Comparison of ENCODE assay signal across 1 cellular context in the genomic region with DNA sequence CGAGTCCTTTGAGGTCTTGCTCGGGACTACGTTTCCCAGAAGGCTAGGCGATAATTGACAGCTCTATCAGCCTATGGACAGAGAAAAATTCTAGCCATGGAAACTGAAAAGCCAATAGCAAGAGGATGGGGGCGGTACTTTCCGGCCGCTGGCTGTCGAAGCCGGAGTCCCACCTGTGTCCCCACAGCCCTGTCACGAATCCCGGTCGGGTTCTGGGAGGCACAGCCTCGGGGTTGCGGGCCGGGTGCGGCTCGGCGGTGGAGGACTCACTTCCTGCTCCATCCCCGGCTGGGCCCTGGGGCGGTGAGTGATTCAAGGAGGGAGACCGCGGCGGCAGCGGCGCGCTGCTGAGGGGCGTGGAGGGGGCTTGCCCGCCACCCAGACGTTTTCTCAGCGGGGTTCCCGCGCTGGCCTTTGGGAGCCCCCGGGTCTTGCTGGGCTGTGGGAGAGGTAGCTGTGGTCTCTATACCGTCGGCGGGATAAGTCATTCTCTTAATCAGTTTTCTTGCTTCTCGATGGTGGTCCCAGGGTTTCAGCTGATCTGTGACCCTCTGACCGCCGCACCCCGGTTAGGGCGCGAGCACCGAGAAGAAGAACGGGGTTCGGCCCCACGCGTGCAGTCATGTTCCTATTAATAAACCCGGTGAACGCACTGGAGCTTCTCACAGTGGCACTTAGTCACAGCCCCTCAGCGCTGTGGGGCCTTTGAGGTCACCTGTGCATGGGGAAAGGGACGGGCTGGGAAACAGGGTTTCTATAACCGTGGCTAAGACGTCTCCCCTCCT.
TF ChIP-seq lines count a peak whose summit lies in the region.

A gene (plus strand): TSS at position 176 of the 785 bp plus-strand sequence. CDS start 2,377 bp downstream, outside the sequence.

TF ChIP-seq in HEK293, 187 proteins besides CTCF, POLR2A, EP300 and RAD21 (continued from another document and continues in another):
- TF ChIP-seq, protein P1, sequence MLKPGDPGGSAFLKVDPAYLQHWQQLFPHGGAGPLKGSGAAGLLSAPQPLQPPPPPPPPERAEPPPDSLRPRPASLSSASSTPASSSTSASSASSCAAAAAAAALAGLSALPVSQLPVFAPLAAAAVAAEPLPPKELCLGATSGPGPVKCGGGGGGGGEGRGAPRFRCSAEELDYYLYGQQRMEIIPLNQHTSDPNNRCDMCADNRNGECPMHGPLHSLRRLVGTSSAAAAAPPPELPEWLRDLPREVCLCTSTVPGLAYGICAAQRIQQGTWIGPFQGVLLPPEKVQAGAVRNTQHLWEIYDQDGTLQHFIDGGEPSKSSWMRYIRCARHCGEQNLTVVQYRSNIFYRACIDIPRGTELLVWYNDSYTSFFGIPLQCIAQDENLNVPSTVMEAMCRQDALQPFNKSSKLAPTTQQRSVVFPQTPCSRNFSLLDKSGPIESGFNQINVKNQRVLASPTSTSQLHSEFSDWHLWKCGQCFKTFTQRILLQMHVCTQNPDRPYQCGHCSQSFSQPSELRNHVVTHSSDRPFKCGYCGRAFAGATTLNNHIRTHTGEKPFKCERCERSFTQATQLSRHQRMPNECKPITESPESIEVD (tag by site-specific recombination; IDR thresholded peaks at IDR 0.05): no peak
- peak; percentile 76 for TF ChIP-seq KLF16 (tag by site-specific recombination; IDR thresholded peaks at IDR 0.05)
- TF ChIP-seq ZNF16 (tag by site-specific recombination; IDR thresholded peaks at IDR 0.05; ENCODE audit: low read depth): no peak
- no peak for TF ChIP-seq HOXC10 (CRISPR knock-in tag; IDR thresholded peaks at IDR 0.05)
- TF ChIP-seq ZNF600 (tag by site-specific recombination; IDR thresholded peaks at IDR 0.05): peak; percentile 97
- TF ChIP-seq, protein P2, sequence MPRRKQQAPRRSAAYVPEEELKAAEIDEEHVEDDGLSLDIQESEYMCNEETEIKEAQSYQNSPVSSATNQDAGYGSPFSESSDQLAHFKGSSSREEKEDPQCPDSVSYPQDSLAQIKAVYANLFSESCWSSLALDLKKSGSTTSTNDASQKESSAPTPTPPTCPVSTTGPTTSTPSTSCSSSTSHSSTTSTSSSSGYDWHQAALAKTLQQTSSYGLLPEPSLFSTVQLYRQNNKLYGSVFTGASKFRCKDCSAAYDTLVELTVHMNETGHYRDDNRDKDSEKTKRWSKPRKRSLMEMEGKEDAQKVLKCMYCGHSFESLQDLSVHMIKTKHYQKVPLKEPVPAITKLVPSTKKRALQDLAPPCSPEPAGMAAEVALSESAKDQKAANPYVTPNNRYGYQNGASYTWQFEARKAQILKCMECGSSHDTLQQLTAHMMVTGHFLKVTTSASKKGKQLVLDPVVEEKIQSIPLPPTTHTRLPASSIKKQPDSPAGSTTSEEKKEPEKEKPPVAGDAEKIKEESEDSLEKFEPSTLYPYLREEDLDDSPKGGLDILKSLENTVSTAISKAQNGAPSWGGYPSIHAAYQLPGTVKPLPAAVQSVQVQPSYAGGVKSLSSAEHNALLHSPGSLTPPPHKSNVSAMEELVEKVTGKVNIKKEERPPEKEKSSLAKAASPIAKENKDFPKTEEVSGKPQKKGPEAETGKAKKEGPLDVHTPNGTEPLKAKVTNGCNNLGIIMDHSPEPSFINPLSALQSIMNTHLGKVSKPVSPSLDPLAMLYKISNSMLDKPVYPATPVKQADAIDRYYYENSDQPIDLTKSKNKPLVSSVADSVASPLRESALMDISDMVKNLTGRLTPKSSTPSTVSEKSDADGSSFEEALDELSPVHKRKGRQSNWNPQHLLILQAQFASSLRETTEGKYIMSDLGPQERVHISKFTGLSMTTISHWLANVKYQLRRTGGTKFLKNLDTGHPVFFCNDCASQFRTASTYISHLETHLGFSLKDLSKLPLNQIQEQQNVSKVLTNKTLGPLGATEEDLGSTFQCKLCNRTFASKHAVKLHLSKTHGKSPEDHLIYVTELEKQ (tag by site-specific recombination; IDR thresholded peaks at IDR 0.05; ENCODE audit: borderline replicate concordance): no peak
- no peak for TF ChIP-seq ZNF596 (tag by site-specific recombination; IDR thresholded peaks at IDR 0.05)
- TF ChIP-seq, protein P3, sequence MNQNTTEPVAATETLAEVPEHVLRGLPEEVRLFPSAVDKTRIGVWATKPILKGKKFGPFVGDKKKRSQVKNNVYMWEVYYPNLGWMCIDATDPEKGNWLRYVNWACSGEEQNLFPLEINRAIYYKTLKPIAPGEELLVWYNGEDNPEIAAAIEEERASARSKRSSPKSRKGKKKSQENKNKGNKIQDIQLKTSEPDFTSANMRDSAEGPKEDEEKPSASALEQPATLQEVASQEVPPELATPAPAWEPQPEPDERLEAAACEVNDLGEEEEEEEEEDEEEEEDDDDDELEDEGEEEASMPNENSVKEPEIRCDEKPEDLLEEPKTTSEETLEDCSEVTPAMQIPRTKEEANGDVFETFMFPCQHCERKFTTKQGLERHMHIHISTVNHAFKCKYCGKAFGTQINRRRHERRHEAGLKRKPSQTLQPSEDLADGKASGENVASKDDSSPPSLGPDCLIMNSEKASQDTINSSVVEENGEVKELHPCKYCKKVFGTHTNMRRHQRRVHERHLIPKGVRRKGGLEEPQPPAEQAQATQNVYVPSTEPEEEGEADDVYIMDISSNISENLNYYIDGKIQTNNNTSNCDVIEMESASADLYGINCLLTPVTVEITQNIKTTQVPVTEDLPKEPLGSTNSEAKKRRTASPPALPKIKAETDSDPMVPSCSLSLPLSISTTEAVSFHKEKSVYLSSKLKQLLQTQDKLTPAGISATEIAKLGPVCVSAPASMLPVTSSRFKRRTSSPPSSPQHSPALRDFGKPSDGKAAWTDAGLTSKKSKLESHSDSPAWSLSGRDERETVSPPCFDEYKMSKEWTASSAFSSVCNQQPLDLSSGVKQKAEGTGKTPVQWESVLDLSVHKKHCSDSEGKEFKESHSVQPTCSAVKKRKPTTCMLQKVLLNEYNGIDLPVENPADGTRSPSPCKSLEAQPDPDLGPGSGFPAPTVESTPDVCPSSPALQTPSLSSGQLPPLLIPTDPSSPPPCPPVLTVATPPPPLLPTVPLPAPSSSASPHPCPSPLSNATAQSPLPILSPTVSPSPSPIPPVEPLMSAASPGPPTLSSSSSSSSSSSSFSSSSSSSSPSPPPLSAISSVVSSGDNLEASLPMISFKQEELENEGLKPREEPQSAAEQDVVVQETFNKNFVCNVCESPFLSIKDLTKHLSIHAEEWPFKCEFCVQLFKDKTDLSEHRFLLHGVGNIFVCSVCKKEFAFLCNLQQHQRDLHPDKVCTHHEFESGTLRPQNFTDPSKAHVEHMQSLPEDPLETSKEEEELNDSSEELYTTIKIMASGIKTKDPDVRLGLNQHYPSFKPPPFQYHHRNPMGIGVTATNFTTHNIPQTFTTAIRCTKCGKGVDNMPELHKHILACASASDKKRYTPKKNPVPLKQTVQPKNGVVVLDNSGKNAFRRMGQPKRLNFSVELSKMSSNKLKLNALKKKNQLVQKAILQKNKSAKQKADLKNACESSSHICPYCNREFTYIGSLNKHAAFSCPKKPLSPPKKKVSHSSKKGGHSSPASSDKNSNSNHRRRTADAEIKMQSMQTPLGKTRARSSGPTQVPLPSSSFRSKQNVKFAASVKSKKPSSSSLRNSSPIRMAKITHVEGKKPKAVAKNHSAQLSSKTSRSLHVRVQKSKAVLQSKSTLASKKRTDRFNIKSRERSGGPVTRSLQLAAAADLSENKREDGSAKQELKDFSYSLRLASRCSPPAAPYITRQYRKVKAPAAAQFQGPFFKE (tag by site-specific recombination; IDR thresholded peaks at IDR 0.05; ENCODE audit: borderline replicate concordance): no peak
- TF ChIP-seq, protein P4, sequence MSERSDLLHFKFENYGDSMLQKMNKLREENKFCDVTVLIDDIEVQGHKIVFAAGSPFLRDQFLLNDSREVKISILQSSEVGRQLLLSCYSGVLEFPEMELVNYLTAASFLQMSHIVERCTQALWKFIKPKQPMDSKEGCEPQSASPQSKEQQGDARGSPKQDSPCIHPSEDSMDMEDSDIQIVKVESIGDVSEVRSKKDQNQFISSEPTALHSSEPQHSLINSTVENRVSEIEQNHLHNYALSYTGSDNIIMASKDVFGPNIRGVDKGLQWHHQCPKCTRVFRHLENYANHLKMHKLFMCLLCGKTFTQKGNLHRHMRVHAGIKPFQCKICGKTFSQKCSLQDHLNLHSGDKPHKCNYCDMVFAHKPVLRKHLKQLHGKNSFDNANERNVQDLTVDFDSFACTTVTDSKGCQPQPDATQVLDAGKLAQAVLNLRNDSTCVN (tag by site-specific recombination; optimal IDR thresholded peaks at IDR 0.05): peak; percentile 82
- no peak for TF ChIP-seq RBAK (tag by site-specific recombination; IDR thresholded peaks at IDR 0.05)
- TF ChIP-seq, protein P5, sequence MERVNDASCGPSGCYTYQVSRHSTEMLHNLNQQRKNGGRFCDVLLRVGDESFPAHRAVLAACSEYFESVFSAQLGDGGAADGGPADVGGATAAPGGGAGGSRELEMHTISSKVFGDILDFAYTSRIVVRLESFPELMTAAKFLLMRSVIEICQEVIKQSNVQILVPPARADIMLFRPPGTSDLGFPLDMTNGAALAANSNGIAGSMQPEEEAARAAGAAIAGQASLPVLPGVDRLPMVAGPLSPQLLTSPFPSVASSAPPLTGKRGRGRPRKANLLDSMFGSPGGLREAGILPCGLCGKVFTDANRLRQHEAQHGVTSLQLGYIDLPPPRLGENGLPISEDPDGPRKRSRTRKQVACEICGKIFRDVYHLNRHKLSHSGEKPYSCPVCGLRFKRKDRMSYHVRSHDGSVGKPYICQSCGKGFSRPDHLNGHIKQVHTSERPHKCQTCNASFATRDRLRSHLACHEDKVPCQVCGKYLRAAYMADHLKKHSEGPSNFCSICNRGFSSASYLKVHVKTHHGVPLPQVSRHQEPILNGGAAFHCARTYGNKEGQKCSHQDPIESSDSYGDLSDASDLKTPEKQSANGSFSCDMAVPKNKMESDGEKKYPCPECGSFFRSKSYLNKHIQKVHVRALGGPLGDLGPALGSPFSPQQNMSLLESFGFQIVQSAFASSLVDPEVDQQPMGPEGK (tag by site-specific recombination; IDR thresholded peaks at IDR 0.05): peak; percentile 90
- TF ChIP-seq, protein P6, sequence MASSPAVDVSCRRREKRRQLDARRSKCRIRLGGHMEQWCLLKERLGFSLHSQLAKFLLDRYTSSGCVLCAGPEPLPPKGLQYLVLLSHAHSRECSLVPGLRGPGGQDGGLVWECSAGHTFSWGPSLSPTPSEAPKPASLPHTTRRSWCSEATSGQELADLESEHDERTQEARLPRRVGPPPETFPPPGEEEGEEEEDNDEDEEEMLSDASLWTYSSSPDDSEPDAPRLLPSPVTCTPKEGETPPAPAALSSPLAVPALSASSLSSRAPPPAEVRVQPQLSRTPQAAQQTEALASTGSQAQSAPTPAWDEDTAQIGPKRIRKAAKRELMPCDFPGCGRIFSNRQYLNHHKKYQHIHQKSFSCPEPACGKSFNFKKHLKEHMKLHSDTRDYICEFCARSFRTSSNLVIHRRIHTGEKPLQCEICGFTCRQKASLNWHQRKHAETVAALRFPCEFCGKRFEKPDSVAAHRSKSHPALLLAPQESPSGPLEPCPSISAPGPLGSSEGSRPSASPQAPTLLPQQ (tag by site-specific recombination; IDR thresholded peaks at IDR 0.05): no peak
- TF ChIP-seq SP3 (tag by site-specific recombination; IDR thresholded peaks at IDR 0.05): peak; percentile 78
- TF ChIP-seq, protein P7, sequence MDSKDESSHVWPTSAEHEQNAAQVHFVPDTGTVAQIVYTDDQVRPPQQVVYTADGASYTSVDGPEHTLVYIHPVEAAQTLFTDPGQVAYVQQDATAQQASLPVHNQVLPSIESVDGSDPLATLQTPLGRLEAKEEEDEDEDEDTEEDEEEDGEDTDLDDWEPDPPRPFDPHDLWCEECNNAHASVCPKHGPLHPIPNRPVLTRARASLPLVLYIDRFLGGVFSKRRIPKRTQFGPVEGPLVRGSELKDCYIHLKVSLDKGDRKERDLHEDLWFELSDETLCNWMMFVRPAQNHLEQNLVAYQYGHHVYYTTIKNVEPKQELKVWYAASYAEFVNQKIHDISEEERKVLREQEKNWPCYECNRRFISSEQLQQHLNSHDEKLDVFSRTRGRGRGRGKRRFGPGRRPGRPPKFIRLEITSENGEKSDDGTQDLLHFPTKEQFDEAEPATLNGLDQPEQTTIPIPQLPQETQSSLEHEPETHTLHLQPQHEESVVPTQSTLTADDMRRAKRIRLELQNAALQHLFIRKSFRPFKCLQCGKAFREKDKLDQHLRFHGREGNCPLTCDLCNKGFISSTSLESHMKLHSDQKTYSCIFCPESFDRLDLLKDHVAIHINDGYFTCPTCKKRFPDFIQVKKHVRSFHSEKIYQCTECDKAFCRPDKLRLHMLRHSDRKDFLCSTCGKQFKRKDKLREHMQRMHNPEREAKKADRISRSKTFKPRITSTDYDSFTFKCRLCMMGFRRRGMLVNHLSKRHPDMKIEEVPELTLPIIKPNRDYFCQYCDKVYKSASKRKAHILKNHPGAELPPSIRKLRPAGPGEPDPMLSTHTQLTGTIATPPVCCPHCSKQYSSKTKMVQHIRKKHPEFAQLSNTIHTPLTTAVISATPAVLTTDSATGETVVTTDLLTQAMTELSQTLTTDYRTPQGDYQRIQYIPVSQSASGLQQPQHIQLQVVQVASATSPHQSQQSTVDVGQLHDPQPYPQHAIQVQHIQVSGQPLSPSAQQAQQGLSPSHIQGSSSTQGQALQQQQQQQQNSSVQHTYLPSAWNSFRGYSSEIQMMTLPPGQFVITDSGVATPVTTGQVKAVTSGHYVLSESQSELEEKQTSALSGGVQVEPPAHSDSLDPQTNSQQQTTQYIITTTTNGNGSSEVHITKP (tag by site-specific recombination; IDR thresholded peaks at IDR 0.05): peak; percentile 40
- no peak for TF ChIP-seq ZNF548 (tag by site-specific recombination; IDR thresholded peaks at IDR 0.05)
- TF ChIP-seq ZBTB8A (tag by site-specific recombination; IDR thresholded peaks at IDR 0.05): peak; percentile 47
- TF ChIP-seq ZNF311 (tag by site-specific recombination; IDR thresholded peaks at IDR 0.05; ENCODE audit: borderline replicate concordance): no peak
- TF ChIP-seq ZNF621 (tag by site-specific recombination; IDR thresholded peaks at IDR 0.05): no peak
- TF ChIP-seq ZNF530 (tag by site-specific recombination; IDR thresholded peaks at IDR 0.05; ENCODE audit: low read depth): no peak
- TF ChIP-seq ZNF658 (tag by site-specific recombination; IDR thresholded peaks at IDR 0.05): no peak
- no peak for TF ChIP-seq ZNF48 (tag by site-specific recombination; IDR thresholded peaks at IDR 0.05)
- peak; percentile 72 for TF ChIP-seq GLIS2 (tag by site-specific recombination; IDR thresholded peaks at IDR 0.05)
- TF ChIP-seq ZNF214 (tag by site-specific recombination; IDR thresholded peaks at IDR 0.05; ENCODE audit: borderline replicate concordance): no peak
- peak; percentile 95 for TF ChIP-seq KLF10 (tag by site-specific recombination; IDR thresholded peaks at IDR 0.05)
- TF ChIP-seq ZNF223 (tag by site-specific recombination; IDR thresholded peaks at IDR 0.05): no peak
- TF ChIP-seq SCRT1 (tag by site-specific recombination; IDR thresholded peaks at IDR 0.05; ENCODE audit: borderline replicate concordance): peak; percentile 93
- TF ChIP-seq ZBTB48 (tag by site-specific recombination; IDR thresholded peaks at IDR 0.05): peak; percentile 51; the same call in 1 of the 2 replicates
- TF ChIP-seq ZNF112 (tag by site-specific recombination; IDR thresholded peaks at IDR 0.05): no peak
- TF ChIP-seq ZNF354C (tag by site-specific recombination; IDR thresholded peaks at IDR 0.05; ENCODE audit: borderline replicate concordance, low read depth): no peak
- TF ChIP-seq ZNF10 (tag by site-specific recombination; IDR thresholded peaks at IDR 0.05): no peak
- TF ChIP-seq ZNF837 (tag by site-specific recombination; IDR thresholded peaks at IDR 0.05): no peak
- TF ChIP-seq ZNF514 (tag by site-specific recombination; IDR thresholded peaks at IDR 0.05): no peak
- no peak for TF ChIP-seq ZNF585B (tag by site-specific recombination; IDR thresholded peaks at IDR 0.05)
- 0 out of 2 replicates have a peak, but pooled peaks have one; percentile 26 for TF ChIP-seq BCL11B (tag by site-specific recombination; IDR thresholded peaks at IDR 0.05; ENCODE audit: low read depth)
